Comparison of ENCODE assay signal across 22 cellular contexts in the genomic region with DNA sequence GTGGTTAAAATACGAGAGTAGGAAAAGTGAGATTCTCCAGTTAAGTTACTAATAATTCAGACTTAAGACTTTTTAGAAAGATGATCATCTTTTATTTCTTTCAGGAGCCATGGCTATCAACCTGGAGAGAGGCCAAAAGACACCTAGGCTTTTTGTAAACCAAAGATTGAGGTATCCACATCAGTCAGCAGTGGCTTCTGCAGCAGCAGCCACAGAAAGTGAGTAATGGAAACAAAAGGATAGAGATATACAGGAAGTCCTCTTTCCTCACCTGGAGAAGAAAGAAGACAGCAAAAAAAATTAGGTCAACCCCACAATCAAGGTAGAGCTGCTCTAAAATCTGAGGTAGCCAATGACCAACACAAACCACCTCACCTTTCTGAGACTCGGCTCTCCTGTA.
"Had no signal": no experiment of that assay in that cellular context is flagged by ENCODE, and none has a peak within 500 bp of the region (broad histone marks: within the 10 kb centered on the region; RNA-seq: fewer than 3 reads in every experiment).

No MANE protein-coding gene starts in this region.

- H3K4me1 Mint-ChIP-seq: WTC11 had no signal

- H3K4me3 Mint-ChIP-seq: activated CD8-positive, alpha-beta memory T cell treated with anti-CD3 and anti-CD28 coated beads, Interleukin-2, amount 10 ng/mL, durations not matched to agents 7 days and 5 days; activated naive CD4-positive, alpha-beta T cell treated with anti-CD3 and anti-CD28 coated beads, Interleukin-2, amount 10 ng/mL, durations not matched to agents 7 days and 5 days; activated T-cell treated with anti-CD3 and anti-CD28 coated beads, Interleukin-2, amount 50 U/mL, for 24 hours; T-helper 17 cell; WTC11 had no signal

- DNase-seq: activated CD4-positive, CD25-positive, alpha-beta regulatory T cell treated with anti-CD3 and anti-CD28 coated beads, Interleukin-2, amount 50 U/mL, for 72 hours; activated CD8-positive, alpha-beta memory T cell treated with anti-CD3 and anti-CD28 coated beads, Interleukin-2, amount 10 ng/mL, durations not matched to agents 7 days and 5 days; activated gamma-delta T cell; activated naive CD4-positive, alpha-beta T cell treated with anti-CD3 and anti-CD28 coated beads, Interleukin-2, amount 10 ng/mL, durations not matched to agents 7 days and 5 days; activated T-cell treated with anti-CD3 and anti-CD28 coated beads, Interleukin-2, amount 50 U/mL, for 24 hours; body of pancreas; central memory CD4-positive, alpha-beta T cell; Karpas-422; MM.1S; NCI-H1105; NCI-H1436 treated with DMSO at 0.1 percent for 48 hours; NCI-H187; NCI-H2081; NCI-H510A treated with DMSO at 0.1 percent for 48 hours; NCI-H69; NK-92 treated with Interleukin-12 subunit alpha and Interleukin-12 subunit beta, amount 100 ng/mL, for 24 hours; OCI-M1; SHP77 treated with DMSO at 0.1 percent for 48 hours; T-helper 17 cell; T-helper 9 cell had no signal

- H3K27me3 Mint-ChIP-seq: activated CD8-positive, alpha-beta memory T cell treated with anti-CD3 and anti-CD28 coated beads, Interleukin-2, amount 10 ng/mL, durations not matched to agents 7 days and 5 days; activated naive CD4-positive, alpha-beta T cell treated with anti-CD3 and anti-CD28 coated beads, Interleukin-2, amount 10 ng/mL, durations not matched to agents 7 days and 5 days; activated T-cell treated with anti-CD3 and anti-CD28 coated beads, Interleukin-2, amount 50 U/mL, for 24 hours; T-helper 17 cell had no signal

- ATAC-seq: activated CD8-positive, alpha-beta memory T cell treated with anti-CD3 and anti-CD28 coated beads, Interleukin-2, amount 10 ng/mL, durations not matched to agents 7 days and 5 days; body of pancreas; K562; T-helper 17 cell; WTC11 had no signal

- H3K27ac Mint-ChIP-seq: activated CD8-positive, alpha-beta memory T cell treated with anti-CD3 and anti-CD28 coated beads, Interleukin-2, amount 10 ng/mL, durations not matched to agents 7 days and 5 days; activated naive CD4-positive, alpha-beta T cell treated with anti-CD3 and anti-CD28 coated beads, Interleukin-2, amount 10 ng/mL, durations not matched to agents 7 days and 5 days; activated T-cell treated with anti-CD3 and anti-CD28 coated beads, Interleukin-2, amount 50 U/mL, for 24 hours; T-helper 17 cell; WTC11 had no signal
